ENCODE assay signal across 22 cellular contexts in the genomic region with DNA sequence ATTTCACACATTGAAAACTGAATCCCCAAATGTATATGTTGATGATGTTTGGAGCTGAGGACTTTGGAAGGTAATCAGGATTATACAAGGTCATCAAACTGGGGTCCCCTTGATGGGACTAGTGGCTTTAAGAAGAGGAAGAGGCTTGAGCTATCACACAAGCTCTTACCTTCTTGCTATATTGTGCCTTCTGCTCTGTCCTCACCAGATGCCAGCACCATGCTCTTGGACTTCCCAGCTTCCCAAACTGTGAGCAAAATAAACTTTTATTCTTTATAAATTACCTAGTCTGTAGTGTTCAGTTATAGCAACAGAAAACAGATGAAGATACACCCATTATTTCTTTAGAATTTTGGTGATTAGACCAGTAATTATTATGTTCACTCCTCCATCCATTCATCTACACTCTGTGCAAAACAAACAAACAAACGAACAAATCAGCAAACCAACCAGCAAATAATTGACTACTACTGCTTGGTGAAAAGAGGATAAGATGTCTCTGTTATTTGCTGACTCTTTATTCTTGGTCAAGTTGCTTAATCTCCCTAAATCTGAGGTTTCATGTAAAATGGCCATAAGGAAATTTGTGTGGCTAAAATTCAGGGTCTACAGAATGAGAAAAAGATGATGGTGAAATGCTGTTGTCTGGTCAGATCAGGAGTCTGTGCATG.
DNase-seq lines count a peak whose midpoint lies in the region; ATAC-seq and TF ChIP-seq lines count a peak whose summit lies in the region.
"Had no signal": no experiment of that assay in that cellular context is flagged by ENCODE, and none has a peak within 500 bp of the region (broad histone marks: within the 10 kb centered on the region; RNA-seq: fewer than 3 reads in every experiment).

No MANE protein-coding gene starts in this region.

- no peaks in the 10 kb centered on the region for H3K27me3 ChIP-seq in SK-N-SH (ENCODE audit: insufficient read depth)
- H3K27me3 ChIP-seq in smooth muscle cell (ENCODE audit: low read depth), result no peaks in the 10 kb centered on the region
- H3K27me3 ChIP-seq: colonic mucosa, gastroesophageal sphincter, neural progenitor cell, Peyer's patch had no signal

- POLR2A ChIA-PET in SK-N-SH (lab: Yijun Ruan, JAX), result no interaction called here

- 0 out of 2 replicates have a peak overlapping the region, but pooled peaks have one; percentile 2 for H3K4me2 ChIP-seq in SK-N-SH
- peak overlapping the region; percentile 70 for H3K4me2 ChIP-seq in smooth muscle cell
- H3K4me2 ChIP-seq: neural progenitor cell had no signal

- CTCF ChIA-PET in SK-N-SH (lab: Yijun Ruan, JAX), result interaction anchor here (0.6 kb wide), 1 partner anchor 181 kb away, joined by 5 read pairs; no protein-coding TSS in a partner anchor

- no peak overlapping the region for H3K27ac ChIP-seq in SK-N-SH (ENCODE audit: low read depth in 2 of 2, low read length in 1 of 2)
- H3K27ac ChIP-seq in smooth muscle cell (ENCODE audit: low read depth), result peak overlapping the region; percentile 97
- H3K27ac ChIP-seq: colonic mucosa, epithelial cell of prostate, gastroesophageal sphincter, neural progenitor cell, Peyer's patch had no signal

- TF ChIP-seq EP300 in SK-N-SH (IDR thresholded peaks at IDR 0.05; ENCODE audit: borderline replicate concordance in 1 of 2, low read depth in 1 of 2, low read length in 1 of 2), result no peak

- H3K9me2 ChIP-seq in SK-N-SH, result no peaks in the 10 kb centered on the region

- no peak overlapping the region for H2AFZ ChIP-seq in SK-N-SH (ENCODE audit: low read depth)
- no peak overlapping the region for H2AFZ ChIP-seq in smooth muscle cell (ENCODE audit: low read depth)
- H2AFZ ChIP-seq: neural progenitor cell had no signal

- H3F3A ChIP-seq in SK-N-SH (replicated peaks; ENCODE audit: insufficient read depth), result no peaks in the 10 kb centered on the region
- H3F3A ChIP-seq in smooth muscle cell (ENCODE audit: low read depth), result peaks cover 12% of the 10 kb centered on the region

- no peaks in the 10 kb centered on the region for H3K79me2 ChIP-seq in SK-N-SH (ENCODE audit: insufficient read depth)
- no peaks in the 10 kb centered on the region for H3K79me2 ChIP-seq in smooth muscle cell (ENCODE audit: low read depth)

- H3K36me3 ChIP-seq in SK-N-SH (replicated peaks in 1 of 2; ENCODE audit: control insufficient read depth in 1 of 2, insufficient read depth in 2 of 2, low read length in 1 of 2) (no peaks in the 10 kb centered on the region), smooth muscle cell (ENCODE audit: low read depth) (no peaks in the 10 kb centered on the region)
- H3K36me3 ChIP-seq: colonic mucosa, gastroesophageal sphincter, neural progenitor cell, Peyer's patch had no signal

- DNase-seq in SK-N-SH (no peak), smooth muscle cell (lab: John Stamatoyannopoulos, UW; ENCODE audit: unreplicated experiment) (no peak), dedifferentiated amniotic fluid mesenchymal stem cell (ENCODE audit: extremely low spot score) (no peak)
- no peak for DNase-seq in activated CD8-positive, alpha-beta memory T cell treated with anti-CD3 and anti-CD28 coated beads, Interleukin-2, amount 50 U/mL, for 4 hours
- DNase-seq in activated CD4-positive, alpha-beta T cell treated with anti-CD3 and anti-CD28 coated beads for 4 hours, result no peak
- DNase-seq: activated naive CD4-positive, alpha-beta T cell treated with anti-CD3 and anti-CD28 coated beads, Interleukin-2, amount 50 U/mL, for 16 hours; colonic mucosa; GF-D8; GOT3; left colon; NCI-H1092; NCI-H2107; NCI-H82; Peyer's patch; stimulated activated CD4-positive, alpha-beta T cell treated with anti-CD3 and anti-CD28 coated beads, Interleukin-15, amount 100 ng/mL, for 24 hours; stimulated activated naive CD4-positive, alpha-beta T cell treated with Interleukin-2 at 50 U/mL for 16 hours; trophoblast cell had no signal

- ATAC-seq in GM19035 (IDR thresholded peaks at IDR 0.05; ENCODE audit: unreplicated experiment) (peak; percentile 37), HG02943 (IDR thresholded peaks at IDR 0.05; ENCODE audit: low read depth, unreplicated experiment) (peak; percentile 23)
- ATAC-seq: left colon had no signal

- TF ChIP-seq CTCF in SK-N-SH (IDR thresholded peaks at IDR 0.05) (no peak), smooth muscle cell (IDR thresholded peaks at IDR 0.05; ENCODE audit: borderline replicate concordance, insufficient read depth, poor library complexity, severe bottlenecking) (no peak)

- WGBS in SK-N-SH (ENCODE audit: low lambda C conversion rate), result 68% methylated on average over 1 of the region's 1 CpG
- 43% methylated on average over 1 of the region's 1 CpG for WGBS in smooth muscle cell (ENCODE audit: low lambda C conversion rate)

- H3K9me3 ChIP-seq in SK-N-SH (no peaks in the 10 kb centered on the region), smooth muscle cell (replicated peaks; ENCODE audit: low read depth) (no peaks in the 10 kb centered on the region)
- H3K9me3 ChIP-seq: colonic mucosa, gastroesophageal sphincter, Peyer's patch had no signal

- H3K4me3 ChIP-seq in SK-N-SH (ENCODE audit: low read depth in 2 of 2, low read length in 1 of 2), result no peak overlapping the region
- H3K4me3 ChIP-seq in smooth muscle cell, result peak overlapping the region; percentile 5
- H3K4me3 ChIP-seq: colonic mucosa, gastroesophageal sphincter, neural progenitor cell, Peyer's patch had no signal

- H3K9ac ChIP-seq in SK-N-SH, result no peak overlapping the region
- H3K9ac ChIP-seq in smooth muscle cell (ENCODE audit: low read depth), result peak overlapping the region; percentile 74
- H3K9ac ChIP-seq: neural progenitor cell had no signal

- TF ChIP-seq RAD21 in SK-N-SH (IDR thresholded peaks at IDR 0.05; ENCODE audit: low read length), result no peak

- H3K4me1 ChIP-seq in SK-N-SH (ENCODE audit: control insufficient read depth in 1 of 2, insufficient read depth in 2 of 2, low read depth in 1 of 2, low read length in 1 of 2) (peaks cover 0 to 2% of the 10 kb centered on the region in 2 experiments; a peak in 2 of 4 replicates), smooth muscle cell (ENCODE audit: low read depth) (peaks cover 28% of the 10 kb centered on the region)
- H3K4me1 ChIP-seq: colonic mucosa, gastroesophageal sphincter had no signal

- no peaks in the 10 kb centered on the region for H4K20me1 ChIP-seq in SK-N-SH (ENCODE audit: insufficient read depth)
- no peaks in the 10 kb centered on the region for H4K20me1 ChIP-seq in smooth muscle cell (ENCODE audit: low read depth)

TF ChIP-seq in SK-N-SH, 30 proteins besides CTCF, POLR2A, EP300 and RAD21:
- TF ChIP-seq RFX5 (IDR thresholded peaks at IDR 0.05; ENCODE audit: low read length), result no peak
- no peak for TF ChIP-seq ELF1 (IDR thresholded peaks at IDR 0.05)
- TF ChIP-seq YY1 (IDR thresholded peaks at IDR 0.05; ENCODE audit: low read depth), result no peak
- TF ChIP-seq FOSL2 (IDR thresholded peaks at IDR 0.05; ENCODE audit: borderline replicate concordance, low read depth), result no peak
- no peak for TF ChIP-seq RCOR1 (IDR thresholded peaks at IDR 0.05; ENCODE audit: low read length)
- TF ChIP-seq, protein P1, sequence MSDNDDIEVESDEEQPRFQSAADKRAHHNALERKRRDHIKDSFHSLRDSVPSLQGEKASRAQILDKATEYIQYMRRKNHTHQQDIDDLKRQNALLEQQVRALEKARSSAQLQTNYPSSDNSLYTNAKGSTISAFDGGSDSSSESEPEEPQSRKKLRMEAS (IDR thresholded peaks at IDR 0.05; ENCODE audit: low read depth), result no peak
- TF ChIP-seq TEAD4 (IDR thresholded peaks at IDR 0.05; ENCODE audit: borderline replicate concordance, insufficient read depth), result no peak
